In genomic region chr9:133182151-133182550, GRCh38 we compare ENCODE assay signal across 22 cellular contexts. TPM values are rescaled to one million over a fixed set of nuclear protein-coding genes. Genes with fewer than 3 reads are reported as not detected.
A peak's percentile ranks its signal among the peaks of the same experiment; 100 is the strongest.
DNase-seq lines count a peak whose midpoint lies in the region; ATAC-seq and TF ChIP-seq lines count a peak whose summit lies in the region.
"Had no signal": no experiment of that assay in that cellular context is flagged by ENCODE, and none has a peak within 500 bp of the region (broad histone marks: within the 10 kb centered on the region; RNA-seq: fewer than 3 reads in every experiment).

No MANE protein-coding gene starts in this region.

- CTCF ChIA-PET in OCI-LY7 (lab: Charles Lee; ENCODE audit: unreplicated experiment): no interaction called here

- no peak for TF ChIP-seq EP300 in suprapubic skin (IDR thresholded peaks at IDR 0.05)

- no peaks in the 10 kb centered on the region for H3K9me3 Mint-ChIP-seq in chondrocyte (ENCODE audit: low read depth)
- H3K9me3 Mint-ChIP-seq: CD14-positive monocyte; CD4-positive, alpha-beta T cell; GM23338; H9 had no signal

- TF ChIP-seq CTCF in chondrocyte (IDR thresholded peaks at IDR 0.05): no peak
- no peak for TF ChIP-seq CTCF in suprapubic skin (IDR thresholded peaks at IDR 0.05)
- no peak for TF ChIP-seq CTCF in OCI-LY7 (conservative IDR thresholded peaks at IDR 0.05; ENCODE audit: low read length)

- H3K9me2 ChIP-seq in OCI-LY7 (ENCODE audit: insufficient read depth, low read length): no peaks in the 10 kb centered on the region

- H3K27ac Mint-ChIP-seq in chondrocyte (ENCODE audit: unreplicated experiment): no peak overlapping the region
- H3K27ac Mint-ChIP-seq: CD4-positive, alpha-beta T cell; GM23338; H9 had no signal

- DNase-seq in chondrocyte (ENCODE audit: low spot score): peak; percentile 47
- peak; percentile 85 for DNase-seq in mesenteric fat pad (ENCODE audit: low spot score)
- peak; percentile 30 for DNase-seq in sciatic nerve (ENCODE audit: low spot score)
- DNase-seq in suprapubic skin (ENCODE audit: low spot score in 2 of 2): peak; percentile 46 to 47
- DNase-seq in OCI-LY7 (ENCODE audit: low spot score): no peak
- DNase-seq: 8988T; ACHN; AML-193; BE2C; Calu3; CD4-positive, alpha-beta T cell; COR-L47; DND-41; H9 had no signal

- intact Hi-C loops in sciatic nerve (cut with DNase I): loop anchor here (10.0 kb wide), 2 partner anchors 153 to 303 kb away; partner anchors contain the start of gene SURF6
- intact Hi-C loops in OCI-LY7 (cut with micrococcal nuclease; ENCODE audit: unreplicated experiment): no loop called here

- no peak for TF ChIP-seq POLR2A in suprapubic skin (IDR thresholded peaks at IDR 0.05)

- H3K4me1 ChIP-seq in suprapubic skin: peaks cover 7% of the 10 kb centered on the region
- no peaks in the 10 kb centered on the region for H3K4me1 ChIP-seq in OCI-LY7 (ENCODE audit: insufficient read depth, low read length, poor library complexity, severe bottlenecking)
- H3K4me1 ChIP-seq: BE2C had no signal

- H3K9me3 ChIP-seq in suprapubic skin (no peaks in the 10 kb centered on the region), OCI-LY7 (ENCODE audit: low read length) (no peaks in the 10 kb centered on the region)
- H3K9me3 ChIP-seq: A549; BE2C; BLaER1 treated with 17β-estradiol and CSF1 and Interleukin-3, amounts not matched to agents 10 nM and 100 nM had no signal

- H3K4me3 ChIP-seq in suprapubic skin: no peak overlapping the region
- no peak overlapping the region for H3K4me3 ChIP-seq in OCI-LY7 (ENCODE audit: low read depth, low read length, poor library complexity, severe bottlenecking)
- H3K4me3 ChIP-seq: A549; BLaER1 treated with 17β-estradiol and CSF1 and Interleukin-3, amounts not matched to agents 10 nM and 100 nM; GM23338 had no signal

- H3K27me3 ChIP-seq in suprapubic skin: peaks cover 10% of the 10 kb centered on the region
- H3K27me3 ChIP-seq: BLaER1 treated with 17β-estradiol and CSF1 and Interleukin-3, amounts not matched to agents 10 nM and 100 nM had no signal

- H3K4me2 ChIP-seq in OCI-LY7 (ENCODE audit: low read length): no peak overlapping the region
- H3K4me2 ChIP-seq: A549; BLaER1 treated with 17β-estradiol and CSF1 and Interleukin-3, amounts not matched to agents 10 nM and 100 nM; GM23338 had no signal

- H3K36me3 ChIP-seq in suprapubic skin: no peaks in the 10 kb centered on the region
- H3K36me3 ChIP-seq in OCI-LY7 (ENCODE audit: insufficient read depth, low read length): no peaks in the 10 kb centered on the region
- H3K36me3 ChIP-seq: BE2C; BLaER1 treated with 17β-estradiol and CSF1 and Interleukin-3, amounts not matched to agents 10 nM and 100 nM had no signal

- H3K4me1 Mint-ChIP-seq in chondrocyte (ENCODE audit: low read depth): peaks cover 4% of the 10 kb centered on the region
- H3K4me1 Mint-ChIP-seq: GM23338 had no signal

- BruUV-seq in OCI-LY7 (replicated peaks; lab: Mats Ljungman, UMichigan): no TSS peak

- POLR2A ChIA-PET in OCI-LY7 (lab: Charles Lee): no interaction called here

- no peak overlapping the region for H2AFZ ChIP-seq in OCI-LY7 (ENCODE audit: low read length)
- H2AFZ ChIP-seq: GM23338 had no signal

- H3K79me2 ChIP-seq in OCI-LY7 (ENCODE audit: insufficient read depth, low read depth, low read length): no peaks in the 10 kb centered on the region

- no peak overlapping the region for H3K27ac ChIP-seq in suprapubic skin
- no peak overlapping the region for H3K27ac ChIP-seq in OCI-LY7 (ENCODE audit: low read depth, low read length, poor library complexity, severe bottlenecking)
- H3K27ac ChIP-seq: A549; BLaER1 treated with 17β-estradiol and CSF1 and Interleukin-3, amounts not matched to agents 10 nM and 100 nM had no signal

- 67% methylated on average over 3 of the region's 5 CpGs for WGBS in suprapubic skin

- ATAC-seq in sciatic nerve (no peak), GM18909 (IDR thresholded peaks at IDR 0.05; ENCODE audit: poor library complexity, unreplicated experiment) (no peak), GM21423 (IDR thresholded peaks at IDR 0.05; ENCODE audit: unreplicated experiment) (no peak)
- ATAC-seq: A549, GM23338, HCT116 had no signal

- H4K20me1 ChIP-seq in OCI-LY7 (ENCODE audit: insufficient read depth, low read length): no peaks in the 10 kb centered on the region
- H4K20me1 ChIP-seq: BLaER1 treated with 17β-estradiol and CSF1 and Interleukin-3, amounts not matched to agents 10 nM and 100 nM had no signal

- no peak overlapping the region for H3K4me3 Mint-ChIP-seq in chondrocyte (ENCODE audit: unreplicated experiment)
- H3K4me3 Mint-ChIP-seq: CD14-positive monocyte; CD4-positive, alpha-beta T cell; GM23338; H9 had no signal

- H3K27me3 Mint-ChIP-seq in chondrocyte (ENCODE audit: low read depth): peaks cover 23% of the 10 kb centered on the region

- H3K36me3 Mint-ChIP-seq in chondrocyte (ENCODE audit: low read depth): no peaks in the 10 kb centered on the region
- H3K36me3 Mint-ChIP-seq: CD14-positive monocyte had no signal

RNA-seq across cellular contexts. Expression of gene GBGT1, which starts 18.4 kb away (rescaled TPM):
- total RNA-seq in chondrocyte (2.1 to 8.1 TPM (median 5.8 TPM) in 3 replicates), mesenteric fat pad (25.1 TPM), sciatic nerve (23.2 TPM), suprapubic skin (10 to 100 TPM in 1 of 4 donors, 1 to 10 TPM in 3; 2.6 to 14.6 (median 5.8) TPM), OCI-LY7 (2022) (3.9 and 5.9 TPM in 2 replicates)
- total RNA-seq in OCI-LY7 (2014; rRNA removed; shearing (Covaris generic)): 2.1 and 2.6 TPM in 2 replicates
- total RNA-seq: Calu3, H4 had no signal

RNA-seq across cellular contexts. Expression of gene OBP2B, which starts 26.9 kb away (rescaled TPM):
- total RNA-seq in chondrocyte: not detected in 3 replicates
- not detected for total RNA-seq in mesenteric fat pad
- not detected for total RNA-seq in sciatic nerve
- 10 to 100 TPM in 1 of 4 donors, 1 to 10 TPM in 3; 2.6 to 11.7 (median 7.1) TPM for total RNA-seq in suprapubic skin
- not detected in 2 replicates for total RNA-seq in OCI-LY7 (2014; rRNA removed; shearing (Covaris generic))
- not detected in 2 replicates for total RNA-seq in OCI-LY7 (2022)
- total RNA-seq: Calu3; CD4-positive, alpha-beta T cell; GM23338; H4; H9 had no signal
